1 cellular context compared by ENCODE assay signal in genomic region chr20:34717230-34718095, GRCh38.
TF ChIP-seq lines count a peak whose summit lies in the region.

No MANE protein-coding gene starts in this region.

TF ChIP-seq in HepG2, 621 proteins besides CTCF, POLR2A, EP300 and RAD21 (continued from another document and continues in another):
- TF ChIP-seq ZNF275 (CRISPR knock-in tag; IDR thresholded peaks at IDR 0.05; ENCODE audit: borderline replicate concordance): no peak
- TF ChIP-seq ZBTB20 (CRISPR knock-in tag; IDR thresholded peaks at IDR 0.05; ENCODE audit: borderline replicate concordance, low read depth): no peak
- TF ChIP-seq MAZ (IDR thresholded peaks at IDR 0.05; ENCODE audit: borderline replicate concordance, low read depth, low read length): no peak
- no peak for TF ChIP-seq MAZ (CRISPR knock-in tag; IDR thresholded peaks at IDR 0.05; ENCODE audit: low read depth)
- no peak for TF ChIP-seq ZFP82 (CRISPR knock-in tag; IDR thresholded peaks at IDR 0.05; ENCODE audit: borderline replicate concordance)
- TF ChIP-seq ZFY (CRISPR knock-in tag; IDR thresholded peaks at IDR 0.05): no peak
- no peak for TF ChIP-seq ZNF101 (CRISPR knock-in tag; IDR thresholded peaks at IDR 0.05; ENCODE audit: borderline replicate concordance, low read depth)
- TF ChIP-seq SETDB1 (CRISPR knock-in tag; IDR thresholded peaks at IDR 0.05; ENCODE audit: borderline replicate concordance): no peak
- no peak for TF ChIP-seq ZNF564 (CRISPR knock-in tag; IDR thresholded peaks at IDR 0.05)
- TF ChIP-seq SP1 (IDR thresholded peaks at IDR 0.05): no peak
- TF ChIP-seq SP1 (CRISPR knock-in tag; IDR thresholded peaks at IDR 0.05): no peak
- 0 out of 2 replicates have a peak, but pooled peaks have one; percentile 52 for TF ChIP-seq ZNF543 (CRISPR knock-in tag; IDR thresholded peaks at IDR 0.05)
- TF ChIP-seq ZNF451 (CRISPR knock-in tag; IDR thresholded peaks at IDR 0.05): no peak
- TF ChIP-seq ZBTB2 (CRISPR knock-in tag; IDR thresholded peaks at IDR 0.05; ENCODE audit: low read depth): no peak
- TF ChIP-seq SUZ12 (IDR thresholded peaks at IDR 0.05; ENCODE audit: low read depth, low read length): no peak
- TF ChIP-seq ZNF678 (CRISPR knock-in tag; IDR thresholded peaks at IDR 0.05): no peak
- TF ChIP-seq NR0B2 (CRISPR knock-in tag; IDR thresholded peaks at IDR 0.05): no peak
- TF ChIP-seq ZMYM3 (CRISPR knock-in tag; IDR thresholded peaks at IDR 0.05): peak; percentile 99
- no peak for TF ChIP-seq NFAT5 (CRISPR knock-in tag; IDR thresholded peaks at IDR 0.05)
- no peak for TF ChIP-seq ATF4 (CRISPR knock-in tag; IDR thresholded peaks at IDR 0.05)
- no peak for TF ChIP-seq PRDM10 (CRISPR knock-in tag; IDR thresholded peaks at IDR 0.05; ENCODE audit: low read depth)
- no peak for TF ChIP-seq GMEB1 (CRISPR knock-in tag; IDR thresholded peaks at IDR 0.05; ENCODE audit: borderline replicate concordance)
- TF ChIP-seq IRX3 (CRISPR knock-in tag; IDR thresholded peaks at IDR 0.05; ENCODE audit: borderline replicate concordance, low read depth): no peak
- no peak for TF ChIP-seq ZNF615 (CRISPR knock-in tag; IDR thresholded peaks at IDR 0.05; ENCODE audit: borderline replicate concordance)
- no peak for TF ChIP-seq MEF2D (CRISPR knock-in tag; IDR thresholded peaks at IDR 0.05)
- no peak for TF ChIP-seq ZBTB40 (IDR thresholded peaks at IDR 0.05)
- no peak for TF ChIP-seq ZBTB40 (CRISPR knock-in tag; IDR thresholded peaks at IDR 0.05)
- peak; percentile 74; the same call in 1 of the 2 replicates for TF ChIP-seq REPIN1 (CRISPR knock-in tag; IDR thresholded peaks at IDR 0.05; ENCODE audit: borderline replicate concordance, low read depth)
- no peak for TF ChIP-seq ZBTB43 (CRISPR knock-in tag; conservative IDR thresholded peaks at IDR 0.05)
- no peak for TF ChIP-seq NR3C1 (CRISPR knock-in tag; IDR thresholded peaks at IDR 0.05)
